ENCODE assay signal across 8 cellular contexts in genomic region chr11:64268028-64268686, GRCh38. TPM values are rescaled to one million over a fixed set of nuclear protein-coding genes. Genes with fewer than 3 reads are reported as not detected.
DNase-seq lines count a peak whose midpoint lies in the region; ATAC-seq and TF ChIP-seq lines count a peak whose summit lies in the region.

No MANE protein-coding gene starts in this region.

- DNase-seq in AG04449 (ENCODE audit: low read depth, low spot score) (no peak), LNCaP clone FGC (ENCODE audit: low read depth) (no peak), breast epithelium (ENCODE audit: low spot score in 2 of 2) (peak in 1 of 2 donors; percentile 56), NCI-H774 (lab: John Stamatoyannopoulos, UW) (no peak), NCI-H69 (lab: John Stamatoyannopoulos, UW) (no peak), GM10266 (ENCODE audit: extremely low spot score) (no peak)

- H3K9me3 ChIP-seq in breast epithelium: no peaks in the 10 kb centered on the region
- no peaks in the 10 kb centered on the region for H3K9me3 ChIP-seq in muscle layer of duodenum (ENCODE audit: control insufficient read depth in 1 of 2, low read length in 2 of 2)

- CTCF ChIA-PET in AG04449 (lab: Yijun Ruan, JAX): interaction anchor here (0.7 to 15.2 kb wide), 6 partner anchors 10 to 87 kb away, joined by 3 to 224 read pairs (median 7); partner anchors contain the start of genes CATSPERZ, PLCB3 and PPP1R14B

- no peak for ATAC-seq in HG03025 (IDR thresholded peaks at IDR 0.05; ENCODE audit: low FRiP score, unreplicated experiment)

- H3K4me3 ChIP-seq in AG04449 (ENCODE audit: low read depth, low read length) (peak overlapping the region; percentile 64; the same call in 1 of the 2 replicates), LNCaP clone FGC (ENCODE audit: low read depth, low read length) (peak overlapping the region; percentile 59), breast epithelium (peak overlapping the region; percentile 77 to 97 (median 79)), muscle layer of duodenum (ENCODE audit: low read depth in 1 of 2, low read length in 2 of 2) (peak overlapping the region in 1 of 2 donors; percentile 71)

- H3K27me3 ChIP-seq in breast epithelium (no peaks in the 10 kb centered on the region), muscle layer of duodenum (ENCODE audit: low read depth, low read length) (no peaks in the 10 kb centered on the region)

- POLR2A ChIA-PET in AG04449 (lab: Yijun Ruan, JAX): interaction anchor here (0.6 to 5.5 kb wide), 7 partner anchors 10 to 90 kb away, joined by 3 to 61 read pairs (median 6); partner anchors contain the start of genes BAD, FERMT3, PLCB3 and PPP1R14B

- intact Hi-C loops in breast epithelium (cut with DNase I; ENCODE audit: low total_unique reads): loop anchor here (5.0 kb wide), 1 partner anchor 681 kb away; no protein-coding TSS in a partner anchor

- H3K4me1 ChIP-seq in breast epithelium (peaks cover 6 to 25% of the 10 kb centered on the region in 2 donors), muscle layer of duodenum (ENCODE audit: control insufficient read depth in 1 of 2, insufficient read depth in 2 of 2, low read length in 2 of 2) (peaks cover 14 to 22% of the 10 kb centered on the region in 2 donors)

- H3K36me3 ChIP-seq in breast epithelium: no peaks in the 10 kb centered on the region
- H3K36me3 ChIP-seq in muscle layer of duodenum (ENCODE audit: control insufficient read depth in 1 of 2, insufficient read depth in 2 of 2, low read length in 2 of 2): peaks cover 20 to 25% of the 10 kb centered on the region in 2 donors

- H3K27ac ChIP-seq in breast epithelium: peak overlapping the region; percentile 95 to 100
- H3K27ac ChIP-seq in muscle layer of duodenum (ENCODE audit: low read length): peak overlapping the region; percentile 83

- TF ChIP-seq CTCF in AG04449 (IDR thresholded peaks at IDR 0.05; ENCODE audit: insufficient read depth, low read length, missing control alignments): no peak
- no peak for TF ChIP-seq CTCF in LNCaP clone FGC (IDR thresholded peaks at IDR 0.05; ENCODE audit: control insufficient read depth, extremely low read depth, insufficient read depth)
- TF ChIP-seq CTCF in breast epithelium (IDR thresholded peaks at IDR 0.05): no peak
- TF ChIP-seq CTCF in GM10266 (IDR thresholded peaks at IDR 0.05; ENCODE audit: control insufficient read depth, insufficient read depth, low read depth, missing control alignments): no peak

- no peak for TF ChIP-seq POLR2A in breast epithelium (IDR thresholded peaks at IDR 0.05)

RNA-seq across cellular contexts. Expression of gene BAD, which starts 16.3 kb away (rescaled TPM):
- total RNA-seq in breast epithelium: 100 to 1,000 TPM in 1 of 3 donors, 10 to 100 TPM in 2; 80.3 to 107 (median 87.5) TPM

RNA-seq across cellular contexts. Expression of gene PLCB3, which starts 16.8 kb away (rescaled TPM):
- total RNA-seq in breast epithelium: 10 to 100 TPM; 15.5 to 20.5 (median 19.0) TPM

RNA-seq across cellular contexts. Expression of gene GPR137, which starts 17.5 kb away (rescaled TPM):
- 10 to 100 TPM in 2 of 3 donors, 1 to 10 TPM in 1; 8.9 to 14.7 (median 11.1) TPM for total RNA-seq in breast epithelium

RNA-seq across cellular contexts. Expression of gene PPP1R14B, which starts 21.4 kb away (rescaled TPM):
- 100 to 1,000 TPM in 1 of 3 donors, 10 to 100 TPM in 2; 63.0 to 101 (median 64.7) TPM for total RNA-seq in breast epithelium

RNA-seq across cellular contexts. Expression of gene KCNK4, which starts 22.9 kb away (rescaled TPM):
- total RNA-seq in breast epithelium: 1 to 10 TPM in 1 of 3 donors, not detected in 2; 2.3 TPM
